Comparison of ENCODE assay signal across 9 cellular contexts in genomic region chr12:109594566-109595317, GRCh38.
"Had no signal": no experiment of that assay in that cellular context is flagged by ENCODE, and none has a peak within 500 bp of the region (broad histone marks: within the 10 kb centered on the region; RNA-seq: fewer than 3 reads in every experiment).

No MANE protein-coding gene starts in this region.

- H3K9me3 ChIP-seq: ovary, thyroid gland, uterus had no signal

- H3K27ac ChIP-seq: ovary, thyroid gland, uterus had no signal

- H3K4me1 ChIP-seq: uterus had no signal

- H3K4me3 ChIP-seq: ovary, thyroid gland, uterus had no signal

- H3K27me3 ChIP-seq: ovary, thyroid gland, uterus had no signal

- H3K36me3 ChIP-seq: ovary, uterus had no signal

- DNase-seq: activated effector memory CD4-positive, alpha-beta T cell treated with Interleukin-2 at 50 U/mL for 16 hours; activated T-cell treated with anti-CD3 and anti-CD28 coated beads, Interleukin-2, amount 50 U/mL, for 24 hours; amygdala; kidney; left ventricle myocardium superior; mesenchymal stem cell; ovary; thyroid gland; uterus had no signal
